Comparison of ENCODE assay signal across 8 cellular contexts in the genomic region with DNA sequence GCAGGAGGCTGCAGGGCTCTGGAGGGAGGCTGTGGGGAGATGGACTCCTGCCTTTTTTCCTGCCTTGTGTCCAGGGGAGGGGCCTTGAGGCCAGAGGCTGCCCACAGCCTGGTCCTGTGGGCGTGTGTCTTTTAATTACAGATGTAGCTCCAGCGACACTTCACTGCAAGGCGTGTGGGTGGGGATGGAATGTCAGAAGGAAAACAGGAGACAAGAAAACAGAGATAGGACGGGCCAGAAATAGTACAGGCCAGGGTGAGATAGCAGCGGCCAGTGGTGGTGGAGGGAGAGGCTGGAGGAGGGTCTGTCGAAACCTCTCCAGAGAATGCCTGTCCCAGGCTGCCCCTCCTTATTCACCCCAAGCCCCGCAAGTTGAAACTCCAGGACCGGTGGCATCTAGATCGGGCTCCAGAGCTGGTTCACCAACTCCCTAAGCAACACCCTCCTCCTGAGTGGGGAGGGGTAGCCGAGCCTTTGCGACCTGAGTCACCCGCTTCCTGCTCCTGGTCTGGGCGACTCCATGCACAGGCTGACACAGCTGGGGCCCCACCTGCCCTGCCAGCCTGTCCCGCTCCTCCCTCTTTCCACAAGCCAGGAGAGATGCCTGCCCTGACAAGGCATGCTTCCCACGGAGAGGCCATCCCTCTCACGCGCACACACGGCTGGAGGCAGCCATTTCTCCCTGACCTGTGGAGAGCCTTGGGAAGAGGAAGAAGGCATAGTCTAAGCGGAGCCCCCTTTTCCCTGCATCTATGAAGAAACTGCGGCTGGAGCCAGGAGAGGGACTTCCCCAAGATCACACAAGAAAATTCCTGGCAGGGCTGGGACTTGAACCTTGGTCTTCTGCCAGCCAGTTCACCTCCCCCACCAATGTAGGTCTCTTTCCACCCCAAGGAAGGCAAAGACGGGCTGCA. TPM values are rescaled to one million over a fixed set of nuclear protein-coding genes. Genes with fewer than 3 reads are reported as not detected.
DNase-seq lines count a peak whose midpoint lies in the region; ATAC-seq and TF ChIP-seq lines count a peak whose summit lies in the region.

No MANE protein-coding gene starts in this region.

- peak overlapping the region; percentile 63 for H3K4me2 ChIP-seq in parathyroid adenoma (ENCODE audit: low read length)

- H3K27me3 ChIP-seq in Panc1 (ENCODE audit: control insufficient read depth, insufficient read depth, low read length) (no peaks in the 10 kb centered on the region), foreskin keratinocyte (no peaks in the 10 kb centered on the region), parathyroid adenoma (ENCODE audit: control insufficient read depth, insufficient read depth, low read length) (no peaks in the 10 kb centered on the region)

- DNase-seq in ELR (ENCODE audit: low read depth) (peak; percentile 61), Panc1 (ENCODE audit: low read depth, low spot score) (no peak), foreskin keratinocyte (peak in 1 of 2 donors; percentile 87), COR-L47 (lab: John Stamatoyannopoulos, UW) (no peak)
- no peak for DNase-seq in activated CD4-positive, alpha-beta T cell treated with anti-CD3 and anti-CD28 coated beads for 4 hours

- peak overlapping the region; percentile 11 to 45 for H3K4me3 ChIP-seq in Panc1 (ENCODE audit: low read depth in 2 of 2, low read length in 2 of 2)
- H3K4me3 ChIP-seq in parathyroid adenoma (ENCODE audit: low read depth, low read length) = peak overlapping the region; percentile 36

- H3K9me3 ChIP-seq in Panc1 (ENCODE audit: control insufficient read depth, insufficient read depth, low read depth, low read length) (no peaks in the 10 kb centered on the region), parathyroid adenoma (ENCODE audit: control insufficient read depth, low read length) (no peaks in the 10 kb centered on the region)

- POLR2A ChIA-PET in Panc1 (lab: Charles Lee) = interaction anchor here (1.2 to 1.4 kb wide), 2 partner anchors 12 to 15 kb away, joined by 3 to 7 read pairs; no protein-coding TSS in a partner anchor

- no peak overlapping the region for H3K9ac ChIP-seq in parathyroid adenoma

- H3K4me1 ChIP-seq in Panc1 (ENCODE audit: control insufficient read depth, insufficient read depth, low read length) (peaks cover 46% of the 10 kb centered on the region), foreskin keratinocyte (peaks cover 10% of the 10 kb centered on the region), parathyroid adenoma (peaks cover 15% of the 10 kb centered on the region)

- ATAC-seq in Panc1 (peak; percentile 92), foreskin keratinocyte (peak; percentile 89), HG02678 (IDR thresholded peaks at IDR 0.05; ENCODE audit: unreplicated experiment) (no peak), HG03159 (IDR thresholded peaks at IDR 0.05; ENCODE audit: unreplicated experiment) (no peak)

- no TSS peak for BruUV-seq in Panc1 (replicated peaks; lab: Mats Ljungman, UMichigan)

- H3K36me3 ChIP-seq in Panc1 (ENCODE audit: control insufficient read depth, insufficient read depth, low read length) (no peaks in the 10 kb centered on the region), parathyroid adenoma (ENCODE audit: control insufficient read depth, insufficient read depth, low read length) (no peaks in the 10 kb centered on the region)

- intact Hi-C loops in Panc1 (cut with micrococcal nuclease; ENCODE audit: unreplicated experiment) = no loop called here

- TF ChIP-seq CTCF in Panc1 (IDR thresholded peaks at IDR 0.05) = no peak
- TF ChIP-seq CTCF in foreskin keratinocyte (conservative IDR thresholded peaks at IDR 0.05) = no peak
- TF ChIP-seq CTCF in parathyroid adenoma (IDR thresholded peaks at IDR 0.05) = no peak

- H3K27ac ChIP-seq in Panc1 (ENCODE audit: low read length) = peak overlapping the region; percentile 90
- H3K27ac ChIP-seq in foreskin keratinocyte = peak overlapping the region; percentile 96
- H3K27ac ChIP-seq in parathyroid adenoma = peak overlapping the region; percentile 90

- no peaks in the 10 kb centered on the region for H3K79me2 ChIP-seq in parathyroid adenoma

- peak overlapping the region; percentile 77 for H2AFZ ChIP-seq in parathyroid adenoma

- CTCF ChIA-PET in Panc1 (lab: Charles Lee) = interaction anchor here (0.5 to 1.0 kb wide), 2 partner anchors 15 to 45 kb away, joined by 3 to 4 read pairs; no protein-coding TSS in a partner anchor

- in situ Hi-C loops in Panc1 (cut with HindIII; ENCODE audit: low pct_unique_long_range_greater_than_20kb, low sequenced_read_pairs) = no loop called here

RNA-seq across cellular contexts. Expression of a gene that starts 6.6 kb away (rescaled TPM):
- total RNA-seq in Panc1 (2021; ENCODE audit: unreplicated experiment) (352 TPM), foreskin keratinocyte (367 and 442 TPM in 2 replicates)
- 528 TPM for polyA plus RNA-seq in Panc1 (2012; ENCODE audit: insufficient read length)
- 299 and 341 TPM in 2 replicates for polyA plus RNA-seq in foreskin keratinocyte

RNA-seq across cellular contexts. Expression of a gene that starts 18.7 kb away (rescaled TPM):
- total RNA-seq in Panc1 (2021; ENCODE audit: unreplicated experiment) (58.9 TPM), foreskin keratinocyte (8.8 and 13.7 TPM in 2 replicates)
- 110 TPM for polyA plus RNA-seq in Panc1 (2012; ENCODE audit: insufficient read length)
- 9.1 and 11.8 TPM in 2 replicates for polyA plus RNA-seq in foreskin keratinocyte

RNA-seq across cellular contexts. Expression of a gene that starts 19.7 kb away (rescaled TPM):
- total RNA-seq in Panc1 (2021; ENCODE audit: unreplicated experiment) (190 TPM), foreskin keratinocyte (8.0 and 10.5 TPM in 2 replicates)
- polyA plus RNA-seq in Panc1 (2012; ENCODE audit: insufficient read length) = 299 TPM
- 8.8 and 10.9 TPM in 2 replicates for polyA plus RNA-seq in foreskin keratinocyte

RNA-seq across cellular contexts. Expression of a gene that starts 42.9 kb away (rescaled TPM):
- total RNA-seq in Panc1 (2021; ENCODE audit: unreplicated experiment) (118 TPM), foreskin keratinocyte (61.8 and 93.7 TPM in 2 replicates)
- polyA plus RNA-seq in Panc1 (2012; ENCODE audit: insufficient read length) = 135 TPM
- polyA plus RNA-seq in foreskin keratinocyte = 79.5 and 104 TPM in 2 replicates

RNA-seq across cellular contexts. Expression of a gene that starts 44.5 kb away (rescaled TPM):
- not detected for total RNA-seq in Panc1 (2021; ENCODE audit: unreplicated experiment)
- not detected for polyA plus RNA-seq in Panc1 (2012; ENCODE audit: insufficient read length)
- total RNA-seq in foreskin keratinocyte = 0.04 TPM in 1 of 2 replicates, not detected in the other
- not detected in 2 replicates for polyA plus RNA-seq in foreskin keratinocyte

Comparison
In these comparisons a context has a peak if more than half of its experiments do, and no peak if none do; other contexts are left out.
1. ATAC-seq: peak in Panc1 (single experiment) and foreskin keratinocyte (single experiment); none in HG02678 (single experiment) and HG03159 (single experiment).
2. RNA of a gene that starts 19.7 kb away (total RNA-seq): 190 TPM in Panc1 (single experiment); 8.0 to 10.5 TPM in foreskin keratinocyte; every median in the first group is over 10 times any median in the second.
3. Peak in every context shown above with its lines, with median percentiles within 50 percentile points of each other: H3K27ac ChIP-seq.